Comparison of ENCODE assay signal across 8 cellular contexts in genomic region chr17:17837380-17837821, GRCh38. TPM values are rescaled to one million over a fixed set of nuclear protein-coding genes. Genes with fewer than 3 reads are reported as not detected.
DNase-seq lines count a peak whose midpoint lies in the region; ATAC-seq and TF ChIP-seq lines count a peak whose summit lies in the region.

No MANE protein-coding gene starts in this region.

- peak overlapping the region; percentile 83 for H3K4me3 ChIP-seq in Jurkat, Clone E6-1 (ENCODE audit: low read length)
- peak overlapping the region; percentile 62 to 73 for H3K4me3 ChIP-seq in ascending aorta

- ATAC-seq in HG03342 (IDR thresholded peaks at IDR 0.05; ENCODE audit: unreplicated experiment) (no peak), HG03439 (IDR thresholded peaks at IDR 0.05; ENCODE audit: unreplicated experiment) (no peak)

- H3K27ac ChIP-seq in C4-2B (peak overlapping the region; percentile 99), ascending aorta (peak overlapping the region; percentile 93 to 98), temporal lobe (ENCODE audit: low read depth, low read length) (peak overlapping the region; percentile 99)

- H3K27me3 ChIP-seq in ascending aorta = no peaks in the 10 kb centered on the region

- H3K9me3 ChIP-seq in ascending aorta = no peaks in the 10 kb centered on the region

- DNase-seq in Jurkat, Clone E6-1 (ENCODE audit: low read depth, low spot score) = no peak
- DNase-seq in ascending aorta (ENCODE audit: low spot score in 2 of 2) (peak in 1 of 2 donors; percentile 76), islet precursor cell (peak; percentile 94)
- no peak for DNase-seq in activated CD4-positive, alpha-beta T cell treated with anti-CD3 and anti-CD28 coated beads for 4 hours

- intact Hi-C loops in ascending aorta (cut with DNase I) = loop anchor here (2.0 to 5.0 kb wide), 2 partner anchors 23 to 85 kb away; no protein-coding TSS in a partner anchor

- H3K36me3 ChIP-seq in ascending aorta = no peaks in the 10 kb centered on the region

- TF ChIP-seq CTCF in C4-2B (conservative IDR thresholded peaks at IDR 0.05) (no peak), ascending aorta (IDR thresholded peaks at IDR 0.05) (no peak)

- H3K4me1 ChIP-seq in ascending aorta = peaks cover 19 to 53% of the 10 kb centered on the region in 2 donors

RNA-seq across cellular contexts. Expression of gene SREBF1, which starts 0.6 kb away (rescaled TPM):
- polyA plus RNA-seq in Jurkat, Clone E6-1 (2012; ENCODE audit: insufficient read depth, insufficient read length) = 241 TPM
- total RNA-seq in ascending aorta = 141 TPM
- 13.3 TPM for total RNA-seq in temporal lobe
